ENCODE assay signal across 8 cellular contexts in the genomic region with DNA sequence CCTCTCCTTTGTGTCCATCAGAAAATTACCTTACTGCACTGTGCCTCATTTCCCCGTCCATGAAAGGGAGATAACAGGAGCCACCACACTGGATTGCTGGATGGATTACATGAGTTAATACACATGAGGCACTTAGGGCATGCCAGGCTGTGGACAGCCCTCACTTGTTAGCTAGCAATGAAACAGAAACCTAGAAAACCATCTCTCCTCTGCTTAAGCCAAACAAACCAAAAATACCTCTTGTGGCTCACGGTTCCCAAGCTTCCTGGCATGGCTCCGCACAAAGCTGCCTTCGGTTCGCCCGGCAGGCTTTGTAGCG. TPM values are rescaled to one million over a fixed set of nuclear protein-coding genes. Genes with fewer than 3 reads are reported as not detected.
DNase-seq lines count a peak whose midpoint lies in the region; ATAC-seq and TF ChIP-seq lines count a peak whose summit lies in the region.

No MANE protein-coding gene starts in this region.

- H3F3A ChIP-seq in GM23248 (ENCODE audit: insufficient read depth) = peaks cover 11% of the 10 kb centered on the region

- DNase-seq in NCI-H1417 (lab: John Stamatoyannopoulos, UW) (peak in 2 of 3 experiments; percentile 61 to 83), NCI-H1417 treated with DMSO at 0.1 percent for 48 hours (lab: John Stamatoyannopoulos, UW) (no peak), GM23248 (no peak), LNCaP clone FGC (ENCODE audit: low read depth) (no peak), breast epithelium (ENCODE audit: low spot score in 2 of 2) (no peak), right lobe of liver (no peak), thoracic aorta (ENCODE audit: low spot score) (no peak), 8988T (no peak)

- H3K9me2 ChIP-seq in GM23248 (ENCODE audit: insufficient read depth) = no peaks in the 10 kb centered on the region

- peak overlapping the region; percentile 95 for H3K4me3 ChIP-seq in GM23248
- H3K4me3 ChIP-seq in LNCaP clone FGC (ENCODE audit: low read depth, low read length) = peak overlapping the region; percentile 95
- H3K4me3 ChIP-seq in breast epithelium = peak overlapping the region; percentile 84 to 98 (median 94)
- H3K4me3 ChIP-seq in right lobe of liver = peak overlapping the region; percentile 82 to 94 (median 84)
- peak overlapping the region; percentile 87 for H3K4me3 ChIP-seq in thoracic aorta

- peaks cover 15% of the 10 kb centered on the region; the same call in 1 of the 2 replicates for H3K4me1 ChIP-seq in GM23248 (ENCODE audit: insufficient read depth)
- H3K4me1 ChIP-seq in breast epithelium = no peaks in the 10 kb centered on the region
- H3K4me1 ChIP-seq in right lobe of liver = peaks cover 0 to 10% (median 5%) of the 10 kb centered on the region in 4 donors
- H3K4me1 ChIP-seq in thoracic aorta (ENCODE audit: control insufficient read depth in 1 of 2, low read depth in 2 of 2) = peaks cover 8 to 32% of the 10 kb centered on the region in 2 donors

- peak overlapping the region; percentile 88 for H3K9ac ChIP-seq in GM23248

- H3K27ac ChIP-seq in GM23248 (peak overlapping the region; percentile 84), breast epithelium (peak overlapping the region; percentile 87 to 90), right lobe of liver (peak overlapping the region; percentile 71 to 75 (median 75)), thoracic aorta (peak overlapping the region; percentile 78 to 89)

- no peak for TF ChIP-seq POLR2A in breast epithelium (IDR thresholded peaks at IDR 0.05)
- TF ChIP-seq POLR2A in right lobe of liver (IDR thresholded peaks at IDR 0.05) = no peak

- WGBS in GM23248 (ENCODE audit: low coverage in 1 of 2, low lambda C conversion rate in 2 of 2, missing lambda C conversion rate in 2 of 2), 2 experiments = 0 to 1% methylated on average over 3 to 7 of the region's 7 CpGs
- WGBS in right lobe of liver (ENCODE audit: insufficient coverage, low coverage, low lambda C conversion rate, missing lambda C conversion rate) = 0% methylated on average over 4 of the region's 7 CpGs

- intact Hi-C loops in breast epithelium (cut with DNase I; ENCODE audit: low total_unique reads) (no loop called here), right lobe of liver (cut with DNase I) (no loop called here)

- ATAC-seq in right lobe of liver (peak; percentile 23 to 37 (median 34)), thoracic aorta (ENCODE audit: insufficient number of reproducible peaks, low FRiP score, low read depth) (peak; percentile 61)

- in situ Hi-C loops in GM23248 (cut with MboI) = no loop called here

- no peaks in the 10 kb centered on the region for H3K27me3 ChIP-seq in GM23248 (replicated peaks; ENCODE audit: insufficient read depth)
- no peaks in the 10 kb centered on the region for H3K27me3 ChIP-seq in breast epithelium
- H3K27me3 ChIP-seq in right lobe of liver = no peaks in the 10 kb centered on the region
- no peaks in the 10 kb centered on the region for H3K27me3 ChIP-seq in thoracic aorta (replicated peaks; ENCODE audit: insufficient read depth)

- H3K9me3 ChIP-seq in GM23248 (ENCODE audit: low read depth) (no peaks in the 10 kb centered on the region), breast epithelium (no peaks in the 10 kb centered on the region), right lobe of liver (no peaks in the 10 kb centered on the region), thoracic aorta (no peaks in the 10 kb centered on the region)

- peaks cover 16% of the 10 kb centered on the region for H3K36me3 ChIP-seq in GM23248 (ENCODE audit: low read depth)
- H3K36me3 ChIP-seq in breast epithelium = no peaks in the 10 kb centered on the region
- H3K36me3 ChIP-seq in right lobe of liver = peaks cover 0 to 10% (median 3%) of the 10 kb centered on the region in 4 donors
- no peaks in the 10 kb centered on the region for H3K36me3 ChIP-seq in thoracic aorta

- H4K20me1 ChIP-seq in GM23248 (ENCODE audit: insufficient read depth) = no peaks in the 10 kb centered on the region

- H3K4me2 ChIP-seq in GM23248 (ENCODE audit: unreplicated experiment) = peak overlapping the region; percentile 97

- H2AFZ ChIP-seq in GM23248 = peak overlapping the region; percentile 92

- H3K79me2 ChIP-seq in GM23248 (ENCODE audit: insufficient read depth) = peaks cover 61% of the 10 kb centered on the region

- TF ChIP-seq CTCF in LNCaP clone FGC (IDR thresholded peaks at IDR 0.05; ENCODE audit: control insufficient read depth, extremely low read depth, insufficient read depth) (no peak), breast epithelium (IDR thresholded peaks at IDR 0.05) (no peak), right lobe of liver (IDR thresholded peaks at IDR 0.05) (no peak), thoracic aorta (IDR thresholded peaks at IDR 0.05) (no peak)

RNA-seq across cellular contexts. Expression of gene HCFC2, which starts 0.7 kb away (rescaled TPM):
- total RNA-seq in GM23248 (2014; rRNA removed; shearing (Covaris generic)) = 24.0 and 26.8 TPM in 2 replicates
- 16.6 and 16.9 TPM in 2 replicates for polyA plus RNA-seq in GM23248 (2016; fragmentation: Nextera tagmentation; extraction: Ambion mirVana)
- total RNA-seq in breast epithelium = 10 to 100 TPM; 20.3 to 26.2 (median 23.2) TPM
- total RNA-seq in right lobe of liver = 10 to 100 TPM in 3 of 6 experiments, 1 to 10 TPM in 3; 7.3 to 12.7 (median 9.7) TPM
- total RNA-seq in thoracic aorta = 10 to 100 TPM; 24.1 to 28.6 TPM

RNA-seq across cellular contexts. Expression of gene GLT8D2, which starts 13.7 kb away (rescaled TPM):
- total RNA-seq in GM23248 (2014; rRNA removed; shearing (Covaris generic)) = 58.6 and 63.2 TPM in 2 replicates
- 94.5 and 99.2 TPM in 2 replicates for polyA plus RNA-seq in GM23248 (2016; fragmentation: Nextera tagmentation; extraction: Ambion mirVana)
- total RNA-seq in breast epithelium (10 to 100 TPM in 2 of 3 donors, 1 to 10 TPM in 1; 8.6 to 20.8 (median 16.1) TPM), right lobe of liver (1 to 10 TPM in 2 of 6 experiments, under 1 TPM in 4; 0.44 to 1.2 (median 0.79) TPM), thoracic aorta (10 to 100 TPM; 30.4 to 45.2 TPM)

Comparison
In these comparisons a context has a peak if more than half of its experiments do, and no peak if none do; other contexts are left out.
1. DNase-seq: peak in NCI-H1417 (2 of 3); none in NCI-H1417 treated with DMSO at 0.1 percent for 48 hours (single experiment), GM23248 (single experiment), LNCaP clone FGC (single experiment), breast epithelium (0 of 2), right lobe of liver (0 of 3), thoracic aorta (single experiment) and 8988T (single experiment).
2. RNA of gene GLT8D2, which starts 13.7 kb away (total RNA-seq): 58.6 to 63.2 TPM in GM23248, 30.4 to 45.2 TPM in thoracic aorta and 8.6 to 20.8 TPM in breast epithelium; 0.44 to 1.2 TPM in right lobe of liver; every median in the first group is over 4 times any median in the second.
3. Peak in every context shown above with its lines, with median percentiles within 50 percentile points of each other: H3K27ac ChIP-seq and H3K4me3 ChIP-seq.